1 cellular context compared by ENCODE assay signal in genomic region chr20:32511358-32512046, GRCh38.
TF ChIP-seq lines count a peak whose summit lies in the region.

No MANE protein-coding gene starts in this region.

TF ChIP-seq in K562, 482 proteins besides CTCF, POLR2A, EP300 and RAD21:
- TF ChIP-seq RBBP5 (IDR thresholded peaks at IDR 0.05; ENCODE audit: borderline replicate concordance, insufficient read depth, low read length, poor library complexity, severe bottlenecking) (peak; percentile 49), TEAD2 (tag; IDR thresholded peaks at IDR 0.05) (no peak), KLF13 (tag; IDR thresholded peaks at IDR 0.05; ENCODE audit: borderline replicate concordance, low read depth) (no peak), CTBP1 (IDR thresholded peaks at IDR 0.05; ENCODE audit: borderline replicate concordance) (peak; percentile 10; the same call in 1 of the 2 replicates), FOSL1 (tag; conservative IDR thresholded peaks at IDR 0.05) (0 out of 2 replicates have a peak, but pooled peaks have one; percentile 17), ZNF3 (CRISPR knock-in tag; IDR thresholded peaks at IDR 0.05) (no peak), TEAD1 (CRISPR knock-in tag; IDR thresholded peaks at IDR 0.05) (peak in 1 of 2 experiments; percentile 1; a peak in 1 of 4 replicates), ZBTB49 (CRISPR knock-in tag; IDR thresholded peaks at IDR 0.05; ENCODE audit: borderline replicate concordance) (no peak), TCF7 (IDR thresholded peaks at IDR 0.05; ENCODE audit: borderline replicate concordance) (0 out of 2 replicates have a peak, but pooled peaks have one; percentile 3), FOXA3 (CRISPR knock-in tag; conservative IDR thresholded peaks at IDR 0.05 in 1 of 2, IDR thresholded peaks at IDR 0.05 in 1 of 2) (peak in 1 of 2 experiments; percentile 7; a peak in 1 of 4 replicates), SPI1 (IDR thresholded peaks at IDR 0.05; ENCODE audit: borderline replicate concordance, low read depth, low read length) (0 out of 2 replicates have a peak, but pooled peaks have one; percentile 5), SMARCC2 (IDR thresholded peaks at IDR 0.05; ENCODE audit: low read depth) (peak; percentile 4; the same call in 1 of the 2 replicates), SOX6 (IDR thresholded peaks at IDR 0.05) (0 out of 2 replicates have a peak, but pooled peaks have one; percentile 4), NR2C2 (CRISPR knock-in tag; IDR thresholded peaks at IDR 0.05) (no peak), NR2C2 (tag; IDR thresholded peaks at IDR 0.05) (peak; percentile 66), MTA3 (IDR thresholded peaks at IDR 0.05; ENCODE audit: borderline replicate concordance) (peak; percentile 5; the same call in 1 of the 2 replicates), L3MBTL2 (IDR thresholded peaks at IDR 0.05) (0 out of 2 replicates have a peak, but pooled peaks have one; percentile 8), NR2C1 (IDR thresholded peaks at IDR 0.05) (peak; percentile 56; the same call in 1 of the 2 replicates), NR2C1 (tag; IDR thresholded peaks at IDR 0.05) (no peak; the same call in 1 of the 2 replicates)
- TF ChIP-seq, protein P1, sequence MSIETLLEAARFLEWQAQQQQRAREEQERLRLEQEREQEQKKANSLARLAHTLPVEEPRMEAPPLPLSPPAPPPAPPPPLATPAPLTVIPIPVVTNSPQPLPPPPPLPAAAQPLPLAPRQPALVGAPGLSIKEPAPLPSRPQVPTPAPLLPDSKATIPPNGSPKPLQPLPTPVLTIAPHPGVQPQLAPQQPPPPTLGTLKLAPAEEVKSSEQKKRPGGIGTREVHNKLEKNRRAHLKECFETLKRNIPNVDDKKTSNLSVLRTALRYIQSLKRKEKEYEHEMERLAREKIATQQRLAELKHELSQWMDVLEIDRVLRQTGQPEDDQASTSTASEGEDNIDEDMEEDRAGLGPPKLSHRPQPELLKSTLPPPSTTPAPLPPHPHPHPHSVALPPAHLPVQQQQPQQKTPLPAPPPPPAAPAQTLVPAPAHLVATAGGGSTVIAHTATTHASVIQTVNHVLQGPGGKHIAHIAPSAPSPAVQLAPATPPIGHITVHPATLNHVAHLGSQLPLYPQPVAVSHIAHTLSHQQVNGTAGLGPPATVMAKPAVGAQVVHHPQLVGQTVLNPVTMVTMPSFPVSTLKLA (conservative IDR thresholded peaks at IDR 0.05): 0 out of 4 replicates have a peak, but pooled peaks of 1 of the 2 experiments have one; percentile 9
- TF ChIP-seq, protein P2, sequence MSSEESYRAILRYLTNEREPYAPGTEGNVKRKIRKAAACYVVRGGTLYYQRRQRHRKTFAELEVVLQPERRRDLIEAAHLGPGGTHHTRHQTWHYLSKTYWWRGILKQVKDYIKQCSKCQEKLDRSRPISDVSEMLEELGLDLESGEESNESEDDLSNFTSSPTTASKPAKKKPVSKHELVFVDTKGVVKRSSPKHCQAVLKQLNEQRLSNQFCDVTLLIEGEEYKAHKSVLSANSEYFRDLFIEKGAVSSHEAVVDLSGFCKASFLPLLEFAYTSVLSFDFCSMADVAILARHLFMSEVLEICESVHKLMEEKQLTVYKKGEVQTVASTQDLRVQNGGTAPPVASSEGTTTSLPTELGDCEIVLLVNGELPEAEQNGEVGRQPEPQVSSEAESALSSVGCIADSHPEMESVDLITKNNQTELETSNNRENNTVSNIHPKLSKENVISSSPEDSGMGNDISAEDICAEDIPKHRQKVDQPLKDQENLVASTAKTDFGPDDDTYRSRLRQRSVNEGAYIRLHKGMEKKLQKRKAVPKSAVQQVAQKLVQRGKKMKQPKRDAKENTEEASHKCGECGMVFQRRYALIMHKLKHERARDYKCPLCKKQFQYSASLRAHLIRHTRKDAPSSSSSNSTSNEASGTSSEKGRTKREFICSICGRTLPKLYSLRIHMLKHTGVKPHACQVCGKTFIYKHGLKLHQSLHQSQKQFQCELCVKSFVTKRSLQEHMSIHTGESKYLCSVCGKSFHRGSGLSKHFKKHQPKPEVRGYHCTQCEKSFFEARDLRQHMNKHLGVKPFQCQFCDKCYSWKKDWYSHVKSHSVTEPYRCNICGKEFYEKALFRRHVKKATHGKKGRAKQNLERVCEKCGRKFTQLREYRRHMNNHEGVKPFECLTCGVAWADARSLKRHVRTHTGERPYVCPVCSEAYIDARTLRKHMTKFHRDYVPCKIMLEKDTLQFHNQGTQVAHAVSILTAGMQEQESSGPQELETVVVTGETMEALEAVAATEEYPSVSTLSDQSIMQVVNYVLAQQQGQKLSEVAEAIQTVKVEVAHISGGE (CRISPR knock-in tag; IDR thresholded peaks at IDR 0.05): 0 out of 6 replicates have a peak, but pooled peaks of 1 of the 3 experiments have one; percentile 1
